In genomic region chr4:1207603-1208265, GRCh38 we compare ENCODE assay signal across 9 cellular contexts. TPM values are rescaled to one million over a fixed set of nuclear protein-coding genes. Genes with fewer than 3 reads are reported as not detected.
DNase-seq lines count a peak whose midpoint lies in the region; ATAC-seq and TF ChIP-seq lines count a peak whose summit lies in the region.
"Had no signal": no experiment of that assay in that cellular context is flagged by ENCODE, and none has a peak within 500 bp of the region (broad histone marks: within the 10 kb centered on the region; RNA-seq: fewer than 3 reads in every experiment).

No MANE protein-coding gene starts in this region.

- TF ChIP-seq CTCF in BJ (IDR thresholded peaks at IDR 0.05; ENCODE audit: insufficient read depth, low read depth, low read length) (no peak), Panc1 (IDR thresholded peaks at IDR 0.05) (no peak), gastroesophageal sphincter (IDR thresholded peaks at IDR 0.05) (no peak), osteocyte (IDR thresholded peaks at IDR 0.05) (no peak)

- intact Hi-C loops in Panc1 (cut with micrococcal nuclease; ENCODE audit: unreplicated experiment): no loop called here

- POLR2A ChIA-PET in BJ (lab: Charles Lee): no interaction called here
- POLR2A ChIA-PET in Panc1 (lab: Charles Lee): interaction anchor here (0.6 kb wide), 1 partner anchor 1333 kb away, joined by 3 read pairs; no protein-coding TSS in a partner anchor

- no peak for TF ChIP-seq POLR2A in gastroesophageal sphincter (IDR thresholded peaks at IDR 0.05)

- WGBS in gastroesophageal sphincter (ENCODE audit: low coverage in 1 of 2), 2 donors: 100% methylated on average over 4 to 8 of the region's 31 CpGs

- no peaks in the 10 kb centered on the region for H3K9me3 Mint-ChIP-seq in osteocyte (ENCODE audit: unreplicated experiment)
- H3K9me3 Mint-ChIP-seq in activated T-helper 17 cell treated with anti-CD3 and anti-CD28 coated beads, Interleukin-2, amount 50 U/mL, for 72 hours: no peaks in the 10 kb centered on the region
- H3K9me3 Mint-ChIP-seq: activated CD4-positive, alpha-beta memory T cell treated with anti-CD3 and anti-CD28 coated beads for 36 hours had no signal

- peaks cover 13% of the 10 kb centered on the region for H3K36me3 ChIP-seq in BJ (ENCODE audit: control insufficient read depth, insufficient read depth, low read length)
- H3K36me3 ChIP-seq in Panc1 (ENCODE audit: control insufficient read depth, insufficient read depth, low read length): no peaks in the 10 kb centered on the region
- H3K36me3 ChIP-seq in gastroesophageal sphincter: peaks cover 0 to 18% of the 10 kb centered on the region in 2 donors

- H3K4me3 Mint-ChIP-seq in osteocyte (ENCODE audit: unreplicated experiment): no peak overlapping the region
- no peak overlapping the region for H3K4me3 Mint-ChIP-seq in activated T-helper 17 cell treated with anti-CD3 and anti-CD28 coated beads, Interleukin-2, amount 50 U/mL, for 72 hours

- no peak overlapping the region for H3K27ac ChIP-seq in Panc1 (ENCODE audit: low read length)
- peak overlapping the region in 3 of 4 donors; percentile 73 to 79 (median 76) for H3K27ac ChIP-seq in gastroesophageal sphincter

- CTCF ChIA-PET in BJ (lab: Yijun Ruan, JAX) (interaction anchor here (1.0 to 3.8 kb wide), 4 partner anchors 15 to 60 kb away, joined by 3 to 31 read pairs (median 4); no protein-coding TSS in a partner anchor), Panc1 (lab: Charles Lee) (no interaction called here)

- BruUV-seq in Panc1 (replicated peaks; lab: Mats Ljungman, UMichigan): no TSS peak

- peaks cover 27% of the 10 kb centered on the region for H3K4me1 ChIP-seq in Panc1 (ENCODE audit: control insufficient read depth, insufficient read depth, low read length)
- H3K4me1 ChIP-seq in gastroesophageal sphincter: peaks cover 9 to 77% (median 49%) of the 10 kb centered on the region in 3 donors

- in situ Hi-C loops in Panc1 (cut with HindIII; ENCODE audit: low pct_unique_long_range_greater_than_20kb, low sequenced_read_pairs): no loop called here

- peak overlapping the region; percentile 87 for H3K27ac Mint-ChIP-seq in osteocyte (ENCODE audit: unreplicated experiment)
- H3K27ac Mint-ChIP-seq in activated T-helper 17 cell treated with anti-CD3 and anti-CD28 coated beads, Interleukin-2, amount 50 U/mL, for 72 hours: no peak overlapping the region

- ATAC-seq in Panc1 (peak; percentile 72), gastroesophageal sphincter (peak; percentile 42), HG03196 (IDR thresholded peaks at IDR 0.05; ENCODE audit: unreplicated experiment) (no peak)
- ATAC-seq in activated T-helper 17 cell treated with anti-CD3 and anti-CD28 coated beads, Interleukin-2, amount 50 U/mL, for 72 hours (replicated peaks): no peak

- H3K27me3 Mint-ChIP-seq in osteocyte (ENCODE audit: unreplicated experiment): no peaks in the 10 kb centered on the region
- no peaks in the 10 kb centered on the region for H3K27me3 Mint-ChIP-seq in activated T-helper 17 cell treated with anti-CD3 and anti-CD28 coated beads, Interleukin-2, amount 50 U/mL, for 72 hours
- H3K27me3 Mint-ChIP-seq: activated CD4-positive, alpha-beta memory T cell treated with anti-CD3 and anti-CD28 coated beads for 36 hours had no signal

- peaks cover 68% of the 10 kb centered on the region for H3K4me1 Mint-ChIP-seq in osteocyte (ENCODE audit: unreplicated experiment)
- peaks cover 8% of the 10 kb centered on the region for H3K4me1 Mint-ChIP-seq in activated T-helper 17 cell treated with anti-CD3 and anti-CD28 coated beads, Interleukin-2, amount 50 U/mL, for 72 hours

- DNase-seq in BJ (ENCODE audit: low read depth): peak; percentile 31
- no peak for DNase-seq in Panc1 (ENCODE audit: low read depth, low spot score)
- DNase-seq in osteocyte (ENCODE audit: extremely low spot score, unreplicated experiment): peak; percentile 88
- DNase-seq in NCI-H146 (lab: John Stamatoyannopoulos, UW): no peak
- DNase-seq in AML-193 (lab: John Stamatoyannopoulos, UW): no peak

- no peak for TF ChIP-seq EP300 in gastroesophageal sphincter (IDR thresholded peaks at IDR 0.05)

- no peak overlapping the region for H3K4me3 ChIP-seq in BJ (ENCODE audit: low read depth, low read length)
- no peak overlapping the region for H3K4me3 ChIP-seq in Panc1 (ENCODE audit: low read depth in 2 of 2, low read length in 2 of 2)
- H3K4me3 ChIP-seq in gastroesophageal sphincter: no peak overlapping the region

- H3K36me3 Mint-ChIP-seq in osteocyte (ENCODE audit: unreplicated experiment): peaks cover 8% of the 10 kb centered on the region
- H3K36me3 Mint-ChIP-seq in activated T-helper 17 cell treated with anti-CD3 and anti-CD28 coated beads, Interleukin-2, amount 50 U/mL, for 72 hours (ENCODE audit: low read depth): peaks cover 11% of the 10 kb centered on the region

- no peaks in the 10 kb centered on the region for H3K9me3 ChIP-seq in Panc1 (ENCODE audit: control insufficient read depth, insufficient read depth, low read depth, low read length)
- no peaks in the 10 kb centered on the region for H3K9me3 ChIP-seq in gastroesophageal sphincter

- H3K27me3 ChIP-seq in BJ (ENCODE audit: control insufficient read depth, insufficient read depth, low read length) (no peaks in the 10 kb centered on the region), Panc1 (ENCODE audit: control insufficient read depth, insufficient read depth, low read length) (no peaks in the 10 kb centered on the region), gastroesophageal sphincter (no peaks in the 10 kb centered on the region)

RNA-seq across cellular contexts. Expression of gene SPON2, which starts 35.4 kb away (rescaled TPM):
- polyA plus RNA-seq in BJ (2011; rRNA removed): 8.8 and 11.6 TPM in 2 replicates
- polyA minus RNA-seq in BJ (2011; rRNA and poly(A)+ RNA removed): 3.0 and 4.2 TPM in 2 replicates
- total RNA-seq in Panc1 (2021; ENCODE audit: unreplicated experiment) (1.8 TPM), gastroesophageal sphincter (10 to 100 TPM; 16.3 to 72.5 (median 55.0) TPM), osteocyte (149 and 168 TPM in 2 replicates)
- polyA plus RNA-seq in Panc1 (2012; ENCODE audit: insufficient read length): 2.6 TPM
- 10 to 100 TPM; 17.3 to 18.7 TPM for total RNA-seq in activated T-helper 17 cell treated with anti-CD3 and anti-CD28 coated beads, Interleukin-2, amount 50 U/mL, for 72 hours

RNA-seq across cellular contexts. Expression of gene CTBP1, which starts 41.2 kb away (rescaled TPM):
- 58.5 and 106 TPM in 2 replicates for polyA plus RNA-seq in BJ (2011; rRNA removed)
- 83.2 and 114 TPM in 2 replicates for polyA minus RNA-seq in BJ (2011; rRNA and poly(A)+ RNA removed)
- total RNA-seq in Panc1 (2021; ENCODE audit: unreplicated experiment) (157 TPM), gastroesophageal sphincter (100 to 1,000 TPM; 126 to 271 (median 164) TPM), osteocyte (172 and 176 TPM in 2 replicates)
- 337 TPM for polyA plus RNA-seq in Panc1 (2012; ENCODE audit: insufficient read length)
- total RNA-seq in activated T-helper 17 cell treated with anti-CD3 and anti-CD28 coated beads, Interleukin-2, amount 50 U/mL, for 72 hours: 100 to 1,000 TPM; 117 to 173 TPM

Comparison
In these comparisons a context has a peak if more than half of its experiments do, and no peak if none do; other contexts are left out.
1. DNase-seq: peak in BJ (single experiment) and osteocyte (single experiment); none in Panc1 (single experiment), NCI-H146 (single experiment) and AML-193 (0 of 2).
2. ATAC-seq: peak in Panc1 (single experiment) and gastroesophageal sphincter (single experiment); none in activated T-helper 17 cell treated with anti-CD3 and anti-CD28 coated beads, Interleukin-2, amount 50 U/mL, for 72 hours (single experiment) and HG03196 (single experiment).